Comparison of ENCODE assay signal across 8 cellular contexts in genomic region chr12:15701212-15701611, GRCh38.
DNase-seq lines count a peak whose midpoint lies in the region; ATAC-seq and TF ChIP-seq lines count a peak whose summit lies in the region.

No MANE protein-coding gene starts in this region.

- no peaks in the 10 kb centered on the region for H3K36me3 Mint-ChIP-seq in activated CD8-positive, alpha-beta T cell treated with anti-CD3 and anti-CD28 coated beads for 36 hours (ENCODE audit: low read depth)
- H3K36me3 Mint-ChIP-seq in endothelial cell (ENCODE audit: low read depth, unreplicated experiment) (no peaks in the 10 kb centered on the region), nephron progenitor cell (ENCODE audit: low read depth) (no peaks in the 10 kb centered on the region)

- intact Hi-C loops in activated CD8-positive, alpha-beta T cell treated with anti-CD3 and anti-CD28 coated beads for 36 hours (cut with micrococcal nuclease), result no loop called here

- no peaks in the 10 kb centered on the region for H3K27me3 Mint-ChIP-seq in activated CD8-positive, alpha-beta T cell treated with anti-CD3 and anti-CD28 coated beads for 36 hours
- H3K27me3 Mint-ChIP-seq in endothelial cell (ENCODE audit: unreplicated experiment) (no peaks in the 10 kb centered on the region), nephron progenitor cell (ENCODE audit: low read depth, poor library complexity) (no peaks in the 10 kb centered on the region)

- CTCF ChIA-PET in activated CD8-positive, alpha-beta T cell treated with anti-CD3 and anti-CD28 coated beads for 36 hours (lab: Charles Lee), result no interaction called here

- ATAC-seq in HG02678 (IDR thresholded peaks at IDR 0.05; ENCODE audit: unreplicated experiment) (peak; percentile 58), GM19035 (IDR thresholded peaks at IDR 0.05; ENCODE audit: unreplicated experiment) (no peak)
- peak; percentile 84 for ATAC-seq in activated CD8-positive, alpha-beta T cell treated with anti-CD3 and anti-CD28 coated beads for 36 hours

- no peaks in the 10 kb centered on the region for H3K9me3 Mint-ChIP-seq in activated CD8-positive, alpha-beta T cell treated with anti-CD3 and anti-CD28 coated beads for 36 hours
- no peaks in the 10 kb centered on the region for H3K9me3 Mint-ChIP-seq in endothelial cell (ENCODE audit: unreplicated experiment)
- H3K9me3 Mint-ChIP-seq in nephron progenitor cell, result no peaks in the 10 kb centered on the region

- POLR2A ChIA-PET in activated CD8-positive, alpha-beta T cell treated with anti-CD3 and anti-CD28 coated beads for 36 hours (lab: Charles Lee), result no interaction called here

- no peak for TF ChIP-seq CTCF in activated CD8-positive, alpha-beta T cell treated with anti-CD3 and anti-CD28 coated beads for 36 hours (IDR thresholded peaks at IDR 0.05)
- TF ChIP-seq CTCF in endothelial cell (IDR thresholded peaks at IDR 0.05; ENCODE audit: unreplicated experiment), result no peak
- no peak for TF ChIP-seq CTCF in nephron progenitor cell (IDR thresholded peaks at IDR 0.05)

- H3K27me3 ChIP-seq in layer of hippocampus (ENCODE audit: control insufficient read depth, insufficient read depth, low read length), result no peaks in the 10 kb centered on the region

- H3K4me3 Mint-ChIP-seq in activated CD8-positive, alpha-beta T cell treated with anti-CD3 and anti-CD28 coated beads for 36 hours, result no peak overlapping the region
- H3K4me3 Mint-ChIP-seq in endothelial cell (ENCODE audit: unreplicated experiment) (no peak overlapping the region), nephron progenitor cell (no peak overlapping the region)

- H3K4me1 Mint-ChIP-seq in activated CD8-positive, alpha-beta T cell treated with anti-CD3 and anti-CD28 coated beads for 36 hours (ENCODE audit: low read depth), result peaks cover 25% of the 10 kb centered on the region
- H3K4me1 Mint-ChIP-seq in endothelial cell (ENCODE audit: unreplicated experiment) (peaks cover 28% of the 10 kb centered on the region), nephron progenitor cell (peaks cover 8% of the 10 kb centered on the region)

- no peak overlapping the region for H3K27ac Mint-ChIP-seq in activated CD8-positive, alpha-beta T cell treated with anti-CD3 and anti-CD28 coated beads for 36 hours
- H3K27ac Mint-ChIP-seq in endothelial cell (ENCODE audit: unreplicated experiment) (no peak overlapping the region), nephron progenitor cell (no peak overlapping the region)

- H3K27ac ChIP-seq in layer of hippocampus (ENCODE audit: low read depth, low read length), result peak overlapping the region; percentile 33

- DNase-seq in DMS53 (lab: John Stamatoyannopoulos, UW) (peak; percentile 76), endothelial cell (ENCODE audit: low spot score) (no peak), COR-L47 (lab: John Stamatoyannopoulos, UW) (no peak), nephron progenitor cell (no peak)
- DNase-seq in activated CD8-positive, alpha-beta T cell treated with anti-CD3 and anti-CD28 coated beads for 36 hours, result peak; percentile 27

Comparison
In these comparisons a context has a peak if more than half of its experiments do, and no peak if none do; other contexts are left out.
1. DNase-seq: peak in DMS53 (single experiment) and activated CD8-positive, alpha-beta T cell treated with anti-CD3 and anti-CD28 coated beads for 36 hours (single experiment); none in endothelial cell (single experiment), COR-L47 (single experiment) and nephron progenitor cell (single experiment).